In genomic region chr10:61958793-61959192, GRCh38 we compare ENCODE assay signal across 28 cellular contexts. TPM values are rescaled to one million over a fixed set of nuclear protein-coding genes. Genes with fewer than 3 reads are reported as not detected.
DNase-seq lines count a peak whose midpoint lies in the region; ATAC-seq, FAIRE-seq and TF ChIP-seq lines count a peak whose summit lies in the region.
"Had no signal": no experiment of that assay in that cellular context is flagged by ENCODE, and none has a peak within 500 bp of the region (broad histone marks: within the 10 kb centered on the region; RNA-seq: fewer than 3 reads in every experiment).

No MANE protein-coding gene starts in this region.

- peaks cover 5% of the 10 kb centered on the region for H3K36me3 Mint-ChIP-seq in chondrocyte (ENCODE audit: low read depth)

- no peak for TF ChIP-seq CTCF in A549 (IDR thresholded peaks at IDR 0.05)
- no peak for TF ChIP-seq CTCF in SU-DHL-6 (IDR thresholded peaks at IDR 0.05; ENCODE audit: insufficient read depth, low read length, poor library complexity, severe bottlenecking)
- TF ChIP-seq CTCF in chondrocyte (IDR thresholded peaks at IDR 0.05), result no peak
- no peak for TF ChIP-seq CTCF in heart left ventricle (IDR thresholded peaks at IDR 0.05)

- no peaks in the 10 kb centered on the region for H3K27me3 Mint-ChIP-seq in chondrocyte (ENCODE audit: low read depth)

- no peaks in the 10 kb centered on the region for H3K27me3 ChIP-seq in BLaER1 treated with 17β-estradiol and CSF1 and Interleukin-3, amounts not matched to agents 10 nM and 100 nM
- H3K27me3 ChIP-seq in SU-DHL-6 (ENCODE audit: low read length) (no peaks in the 10 kb centered on the region), heart left ventricle (no peaks in the 10 kb centered on the region)
- H3K27me3 ChIP-seq: right lobe of liver had no signal

- no peak overlapping the region for H3K4me3 ChIP-seq in A549
- no peak overlapping the region for H3K4me3 ChIP-seq in BLaER1 treated with 17β-estradiol and CSF1 and Interleukin-3, amounts not matched to agents 10 nM and 100 nM
- H3K4me3 ChIP-seq in SU-DHL-6 (ENCODE audit: insufficient read depth, low read length, poor library complexity, severe bottlenecking), result no peak overlapping the region
- no peak overlapping the region for H3K4me3 ChIP-seq in heart left ventricle
- H3K4me3 ChIP-seq: right lobe of liver had no signal

- FAIRE-seq in A549 (lab: Jason Lieb, UNC), result no peak
- FAIRE-seq: astrocyte, keratinocyte, RCC 7860 had no signal

- ATAC-seq in A549 (no peak), heart left ventricle (no peak), GM18909 (IDR thresholded peaks at IDR 0.05; ENCODE audit: poor library complexity, unreplicated experiment) (no peak), HG03108 (IDR thresholded peaks at IDR 0.05; ENCODE audit: unreplicated experiment) (no peak)
- ATAC-seq: activated T-cell treated with anti-CD3 and anti-CD28 coated beads, Interleukin-2, amount 50 U/mL, for 4 hours; right lobe of liver had no signal

- peak overlapping the region; percentile 65 for H3K27ac Mint-ChIP-seq in chondrocyte (ENCODE audit: unreplicated experiment)
- H3K27ac Mint-ChIP-seq: nephron progenitor cell had no signal

- H3K9ac ChIP-seq in BLaER1 treated with 17β-estradiol and CSF1 and Interleukin-3, amounts not matched to agents 10 nM and 100 nM, result no peak overlapping the region; a peak in 1 of 22 replicates
- H3K9ac ChIP-seq in SU-DHL-6 (ENCODE audit: low read length), result peak overlapping the region; percentile 54

- peaks cover 78% of the 10 kb centered on the region for H3F3A ChIP-seq in SU-DHL-6 (ENCODE audit: insufficient read depth)

- CTCF ChIA-PET in A549 (lab: Yijun Ruan, JAX), result no interaction called here

- no peak for DNase-seq in A549 (ENCODE audit: low read depth in 1 of 2, low spot score in 1 of 2)
- no peak for DNase-seq in chondrocyte (ENCODE audit: low spot score)
- no peak for DNase-seq in heart left ventricle
- no peak for DNase-seq in NCI-H1092 treated with DMSO at 0.1 percent for 48 hours (lab: John Stamatoyannopoulos, UW)
- DNase-seq: activated T-cell treated with anti-CD3 and anti-CD28 coated beads, Interleukin-2, amount 50 U/mL, for 4 hours; caudate nucleus; DMS79 treated with DMSO at 0.1 percent for 48 hours; H7; Karpas-422; midbrain; MV-4-11; NCI-H1694; NCI-H2171 treated with DMSO at 0.1 percent for 48 hours; NCI-H524; nephron progenitor cell; NK-92 treated with Interleukin-12 subunit alpha and Interleukin-12 subunit beta, amount 100 ng/mL, for 24 hours; posterior cingulate gyrus; right lobe of liver; trophoblast cell had no signal

- no peaks in the 10 kb centered on the region for H3K9me2 ChIP-seq in SU-DHL-6 (replicated peaks; ENCODE audit: insufficient read depth, low read length)

- H3K4me2 ChIP-seq in A549, result peak overlapping the region; percentile 8; the same call in 1 of the 3 replicates
- peak overlapping the region; percentile 3 to 91 (median 71); a peak in 17 of 22 replicates for H3K4me2 ChIP-seq in BLaER1 treated with 17β-estradiol and CSF1 and Interleukin-3, amounts not matched to agents 10 nM and 100 nM
- peak overlapping the region; percentile 89 for H3K4me2 ChIP-seq in SU-DHL-6 (ENCODE audit: low read depth, low read length, poor library complexity, severe bottlenecking)

- no peaks in the 10 kb centered on the region for H3K9me3 Mint-ChIP-seq in chondrocyte (ENCODE audit: low read depth)
- H3K9me3 Mint-ChIP-seq: activated naive CD4-positive, alpha-beta T cell treated with anti-CD3 and anti-CD28 coated beads, Interleukin-2, amount 50 U/mL, for 72 hours; activated T-cell treated with anti-CD3 and anti-CD28 coated beads, Interleukin-2, amount 50 U/mL, for 4 hours; nephron progenitor cell had no signal

- H3K4me3 Mint-ChIP-seq in chondrocyte (ENCODE audit: unreplicated experiment), result no peak overlapping the region
- H3K4me3 Mint-ChIP-seq: activated T-cell treated with anti-CD3 and anti-CD28 coated beads, Interleukin-2, amount 50 U/mL, for 4 hours; nephron progenitor cell had no signal

- H4K20me1 ChIP-seq in BLaER1 treated with 17β-estradiol and CSF1 and Interleukin-3, amounts not matched to agents 10 nM and 100 nM, result peaks cover 0 to 54% (median 0%) of the 10 kb centered on the region in 11 experiments; a peak in 3 of 22 replicates
- no peaks in the 10 kb centered on the region for H4K20me1 ChIP-seq in SU-DHL-6 (ENCODE audit: low read depth, low read length)

- TF ChIP-seq POLR2A in A549 (IDR thresholded peaks at IDR 0.05; ENCODE audit: low read length) (no peak), heart left ventricle (IDR thresholded peaks at IDR 0.05) (no peak)

- H3K27ac ChIP-seq in A549, result no peak overlapping the region
- peak overlapping the region; percentile 1 to 86 (median 79); a peak in 16 of 22 replicates for H3K27ac ChIP-seq in BLaER1 treated with 17β-estradiol and CSF1 and Interleukin-3, amounts not matched to agents 10 nM and 100 nM
- peak overlapping the region; percentile 99 for H3K27ac ChIP-seq in SU-DHL-6 (ENCODE audit: low read depth, low read length)
- no peak overlapping the region for H3K27ac ChIP-seq in heart left ventricle
- H3K27ac ChIP-seq: right lobe of liver, VCaP had no signal

- no peak overlapping the region for H2AFZ ChIP-seq in SU-DHL-6 (ENCODE audit: low read depth, low read length, severe bottlenecking)

- H3K9me3 ChIP-seq in A549 (no peaks in the 10 kb centered on the region), SU-DHL-6 (ENCODE audit: insufficient read depth, low read length) (no peaks in the 10 kb centered on the region), heart left ventricle (no peaks in the 10 kb centered on the region)
- H3K9me3 ChIP-seq in BLaER1 treated with 17β-estradiol and CSF1 and Interleukin-3, amounts not matched to agents 10 nM and 100 nM (replicated peaks in 1 of 11), result peaks cover 0 to 9% (median 0%) of the 10 kb centered on the region in 11 experiments; a peak in 4 of 22 replicates
- H3K9me3 ChIP-seq: right lobe of liver had no signal

- intact Hi-C loops in heart left ventricle (cut with DNase I), result no loop called here

- peaks cover 66 to 99% (median 85%) of the 10 kb centered on the region in 11 experiments; a peak in 21 of 22 replicates for H3K36me3 ChIP-seq in BLaER1 treated with 17β-estradiol and CSF1 and Interleukin-3, amounts not matched to agents 10 nM and 100 nM
- H3K36me3 ChIP-seq in SU-DHL-6 (ENCODE audit: low read length) (0 out of 2 replicates have a peak, but pooled peaks cover 4% of the 10 kb centered on the region), heart left ventricle (peaks cover 0 to 9% (median 0%) of the 10 kb centered on the region in 9 donors)
- H3K36me3 ChIP-seq: right lobe of liver had no signal

- H3K4me1 ChIP-seq in A549 (peaks cover 5% of the 10 kb centered on the region; the same call in 1 of the 3 replicates), heart left ventricle (peaks cover 0 to 19% (median 0%) of the 10 kb centered on the region in 12 donors)
- H3K4me1 ChIP-seq in BLaER1 treated with 17β-estradiol and CSF1 and Interleukin-3, amounts not matched to agents 10 nM and 100 nM, result peaks cover 74 to 100% (median 98%) of the 10 kb centered on the region in 10 experiments

- peaks cover 53% of the 10 kb centered on the region for H3K4me1 Mint-ChIP-seq in chondrocyte (ENCODE audit: low read depth)

- POLR2A ChIA-PET in A549 (lab: Yijun Ruan, JAX), result no interaction called here

- TF ChIP-seq EP300 in A549 (IDR thresholded peaks at IDR 0.05), result no peak

- H3K79me2 ChIP-seq in SU-DHL-6 (ENCODE audit: insufficient read depth, low read length), result peaks cover 60% of the 10 kb centered on the region

- TF ChIP-seq RAD21 in A549 (conservative IDR thresholded peaks at IDR 0.05 in 1 of 2, IDR thresholded peaks at IDR 0.05 in 1 of 2), result no peak

TF ChIP-seq in A549, 52 proteins besides CTCF, POLR2A, EP300 and RAD21 (continues in another document):
- TF ChIP-seq NR3C1 (IDR thresholded peaks at IDR 0.05), result no peak
- TF ChIP-seq CEBPB (IDR thresholded peaks at IDR 0.05), result no peak
- TF ChIP-seq, protein P1, sequence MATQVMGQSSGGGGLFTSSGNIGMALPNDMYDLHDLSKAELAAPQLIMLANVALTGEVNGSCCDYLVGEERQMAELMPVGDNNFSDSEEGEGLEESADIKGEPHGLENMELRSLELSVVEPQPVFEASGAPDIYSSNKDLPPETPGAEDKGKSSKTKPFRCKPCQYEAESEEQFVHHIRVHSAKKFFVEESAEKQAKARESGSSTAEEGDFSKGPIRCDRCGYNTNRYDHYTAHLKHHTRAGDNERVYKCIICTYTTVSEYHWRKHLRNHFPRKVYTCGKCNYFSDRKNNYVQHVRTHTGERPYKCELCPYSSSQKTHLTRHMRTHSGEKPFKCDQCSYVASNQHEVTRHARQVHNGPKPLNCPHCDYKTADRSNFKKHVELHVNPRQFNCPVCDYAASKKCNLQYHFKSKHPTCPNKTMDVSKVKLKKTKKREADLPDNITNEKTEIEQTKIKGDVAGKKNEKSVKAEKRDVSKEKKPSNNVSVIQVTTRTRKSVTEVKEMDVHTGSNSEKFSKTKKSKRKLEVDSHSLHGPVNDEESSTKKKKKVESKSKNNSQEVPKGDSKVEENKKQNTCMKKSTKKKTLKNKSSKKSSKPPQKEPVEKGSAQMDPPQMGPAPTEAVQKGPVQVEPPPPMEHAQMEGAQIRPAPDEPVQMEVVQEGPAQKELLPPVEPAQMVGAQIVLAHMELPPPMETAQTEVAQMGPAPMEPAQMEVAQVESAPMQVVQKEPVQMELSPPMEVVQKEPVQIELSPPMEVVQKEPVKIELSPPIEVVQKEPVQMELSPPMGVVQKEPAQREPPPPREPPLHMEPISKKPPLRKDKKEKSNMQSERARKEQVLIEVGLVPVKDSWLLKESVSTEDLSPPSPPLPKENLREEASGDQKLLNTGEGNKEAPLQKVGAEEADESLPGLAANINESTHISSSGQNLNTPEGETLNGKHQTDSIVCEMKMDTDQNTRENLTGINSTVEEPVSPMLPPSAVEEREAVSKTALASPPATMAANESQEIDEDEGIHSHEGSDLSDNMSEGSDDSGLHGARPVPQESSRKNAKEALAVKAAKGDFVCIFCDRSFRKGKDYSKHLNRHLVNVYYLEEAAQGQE (IDR thresholded peaks at IDR 0.05), result no peak
- no peak for TF ChIP-seq RNF2 (IDR thresholded peaks at IDR 0.05; ENCODE audit: borderline replicate concordance, low read depth)
- no peak for TF ChIP-seq RARB (CRISPR knock-in tag; IDR thresholded peaks at IDR 0.05)

RNA-seq across cellular contexts. Expression of gene ARID5B, which starts 57.3 kb away (rescaled TPM):
- 1.6 and 1.7 TPM in 2 replicates for polyA plus RNA-seq in A549 (2011; rRNA removed)
- polyA plus RNA-seq in A549 (2012; cell fraction: cytosol; rRNA removed), result 0.29 and 0.40 TPM in 2 replicates
- polyA plus RNA-seq in A549 (2012; cell fraction: nucleus; rRNA removed), result 0.31 and 0.59 TPM in 2 replicates
- 0.75 to 0.91 TPM (median 0.84 TPM) in 3 replicates for polyA plus RNA-seq in A549 (2017; fragmentation: RNase III; extraction: RNeasy Plus Mini Kit Qiagen cat#74134 plus additional on column Dnase treatment)
- 5.8 and 5.9 TPM in 2 replicates for polyA minus RNA-seq in A549 (2011; rRNA and poly(A)+ RNA removed)
- total RNA-seq in chondrocyte, result 75.2 to 95.2 TPM (median 93.6 TPM) in 3 replicates
- 10 to 100 TPM; 11.2 to 45.5 (median 29.9) TPM for total RNA-seq in heart left ventricle
- polyA plus RNA-seq in heart left ventricle, result 10 to 100 TPM in 1 of 2 donors, 1 to 10 TPM in 1; 4.5 to 15.8 TPM

Comparison
In these comparisons a context has a peak if more than half of its experiments do, and no peak if none do; other contexts are left out.
1. H3K27ac ChIP-seq: peak in BLaER1 treated with 17β-estradiol and CSF1 and Interleukin-3, amounts not matched to agents 10 nM and 100 nM (11 of 11) and SU-DHL-6 (single experiment); none in A549 (0 of 2) and heart left ventricle (0 of 12).
2. H3K4me2 ChIP-seq: peak in every context shown above with its lines; median percentile 89 in SU-DHL-6; 71 in BLaER1 treated with 17β-estradiol and CSF1 and Interleukin-3, amounts not matched to agents 10 nM and 100 nM; 8 in A549.